19 cellular contexts compared by ENCODE assay signal in the genomic region with DNA sequence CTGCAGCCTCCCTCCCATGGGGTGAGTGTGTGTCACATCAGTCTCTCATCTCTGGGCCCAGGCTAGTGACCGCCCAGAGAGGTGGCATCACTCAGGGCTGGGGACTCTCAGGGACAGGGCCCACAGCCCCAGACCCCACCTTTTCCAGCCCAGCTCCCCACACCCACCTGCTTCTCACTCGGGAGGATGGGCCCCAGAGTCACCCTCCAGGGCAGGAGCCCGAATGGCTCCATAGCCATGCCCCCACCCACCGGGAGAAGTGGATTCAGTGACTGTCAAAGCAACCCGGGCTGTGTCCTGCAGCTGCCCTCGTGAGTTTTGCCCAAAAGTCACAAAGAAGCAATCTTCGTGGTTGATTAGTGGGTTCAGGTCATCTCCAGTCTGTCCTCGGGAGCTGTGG. TPM values are rescaled to one million over a fixed set of nuclear protein-coding genes. Genes with fewer than 3 reads are reported as not detected.
DNase-seq lines count a peak whose midpoint lies in the region; ATAC-seq and TF ChIP-seq lines count a peak whose summit lies in the region.
"Had no signal": no experiment of that assay in that cellular context is flagged by ENCODE, and none has a peak within 500 bp of the region (broad histone marks: within the 10 kb centered on the region; RNA-seq: fewer than 3 reads in every experiment).

No MANE protein-coding gene starts in this region.

- 73 to 88% methylated on average over 8 of the region's 8 CpGs for WGBS in sigmoid colon, 2 donors

- TF ChIP-seq EP300 in sigmoid colon (IDR thresholded peaks at IDR 0.05), result no peak

- TF ChIP-seq POLR2A in sigmoid colon (IDR thresholded peaks at IDR 0.05), result no peak

- intact Hi-C loops in sigmoid colon (cut with DNase I), result no loop called here

- H3K9me3 ChIP-seq in sigmoid colon, result peaks cover 0 to 5% (median 0%) of the 10 kb centered on the region in 4 donors
- H3K9me3 ChIP-seq: SJSA1 had no signal

- H3K27ac ChIP-seq in sigmoid colon, result no peak overlapping the region
- H3K27ac ChIP-seq: SJSA1 had no signal

- H3K4me1 ChIP-seq in sigmoid colon, result peaks cover 0 to 20% (median 9%) of the 10 kb centered on the region in 4 donors

- no peaks in the 10 kb centered on the region for H3K27me3 ChIP-seq in sigmoid colon
- H3K27me3 ChIP-seq: SJSA1 had no signal

- no peaks in the 10 kb centered on the region for H3K36me3 ChIP-seq in sigmoid colon
- H3K36me3 ChIP-seq: SJSA1 had no signal

- no peak for ATAC-seq in GM19324 (IDR thresholded peaks at IDR 0.05; ENCODE audit: low FRiP score, unreplicated experiment)

- H3K4me3 ChIP-seq in sigmoid colon, result no peak overlapping the region
- H3K4me3 ChIP-seq: SJSA1 had no signal

- no peak for TF ChIP-seq CTCF in sigmoid colon (IDR thresholded peaks at IDR 0.05)

- DNase-seq in activated effector memory CD4-positive, alpha-beta T cell treated with anti-CD3 and anti-CD28 coated beads, Interleukin-2, amount 50 U/mL, for 16 hours, result peak; percentile 54
- no peak for DNase-seq in activated effector memory CD4-positive, alpha-beta T cell treated with Interleukin-2 at 50 U/mL for 16 hours
- DNase-seq in D341Med (ENCODE audit: low spot score), result peak; percentile 4
- DNase-seq in islet precursor cell, result peak; percentile 28
- peak; percentile 54 for DNase-seq in sigmoid colon
- DNase-seq in NCI-H2081 (lab: John Stamatoyannopoulos, UW), result no peak
- DNase-seq: 8988T, C1 segment of cervical spinal cord, DMS53, GDM1, Karpas-422, MV-4-11, NCI-H1694 treated with DMSO at 0.1 percent for 48 hours, NCI-H446 treated with DMSO at 0.1 percent for 48 hours, NCI-H526 treated with DMSO at 0.1 percent for 48 hours, OCI-M1 had no signal

RNA-seq across cellular contexts. Expression of gene PARVG, which starts 26.0 kb away (rescaled TPM):
- 10 to 100 TPM in 2 of 4 donors, 1 to 10 TPM in 2; 8.9 to 65.1 (median 12.3) TPM for total RNA-seq in sigmoid colon
- polyA plus RNA-seq in sigmoid colon, result 10 to 100 TPM in 1 of 3 donors, 1 to 10 TPM in 2; 3.0 to 42.5 (median 4.4) TPM
- total RNA-seq: M059J, SJSA1 had no signal

Comparison
In these comparisons a context has a peak if more than half of its experiments do, and no peak if none do; other contexts are left out.
1. DNase-seq: peak in activated effector memory CD4-positive, alpha-beta T cell treated with anti-CD3 and anti-CD28 coated beads, Interleukin-2, amount 50 U/mL, for 16 hours (single experiment), D341Med (single experiment), islet precursor cell (single experiment) and sigmoid colon (single experiment); none in activated effector memory CD4-positive, alpha-beta T cell treated with Interleukin-2 at 50 U/mL for 16 hours (single experiment) and NCI-H2081 (0 of 2).